32 cellular contexts compared by ENCODE assay signal in genomic region chr20:3678198-3678597, GRCh38. TPM values are rescaled to one million over a fixed set of nuclear protein-coding genes. Genes with fewer than 3 reads are reported as not detected.
DNase-seq lines count a peak whose midpoint lies in the region; ATAC-seq and TF ChIP-seq lines count a peak whose summit lies in the region.
"Had no signal": no experiment of that assay in that cellular context is flagged by ENCODE, and none has a peak within 500 bp of the region (broad histone marks: within the 10 kb centered on the region; RNA-seq: fewer than 3 reads in every experiment).

No MANE protein-coding gene starts in this region.

- TF ChIP-seq POLR2A in prostate gland (IDR thresholded peaks at IDR 0.05) (no peak), transverse colon (IDR thresholded peaks at IDR 0.05) (no peak), erythroblast (IDR thresholded peaks at IDR 0.05; ENCODE audit: low read length) (no peak)

- no peak overlapping the region for H3K4me3 Mint-ChIP-seq in chondrocyte (ENCODE audit: unreplicated experiment)
- H3K4me3 Mint-ChIP-seq: activated CD4-positive, alpha-beta T cell treated with anti-CD3 and anti-CD28 coated beads for 36 hours; activated naive CD4-positive, alpha-beta T cell treated with anti-CD3 and anti-CD28 coated beads for 36 hours; activated T-cell treated with anti-CD3 and anti-CD28 coated beads, Interleukin-2, amount 50 U/mL, for 24 hours; CD8-positive, alpha-beta T cell; immature natural killer cell; neural crest cell had no signal

- no peak for TF ChIP-seq CTCF in chondrocyte (IDR thresholded peaks at IDR 0.05)
- no peak for TF ChIP-seq CTCF in left ventricle myocardium inferior (IDR thresholded peaks at IDR 0.05; ENCODE audit: borderline replicate concordance)
- TF ChIP-seq CTCF in prostate gland (IDR thresholded peaks at IDR 0.05) = no peak
- TF ChIP-seq CTCF in transverse colon (IDR thresholded peaks at IDR 0.05) = no peak

- no peaks in the 10 kb centered on the region for H3K9me3 Mint-ChIP-seq in chondrocyte (ENCODE audit: low read depth)
- H3K9me3 Mint-ChIP-seq: activated naive CD4-positive, alpha-beta T cell treated with anti-CD3 and anti-CD28 coated beads for 36 hours; activated T-cell treated with anti-CD3 and anti-CD28 coated beads, Interleukin-2, amount 50 U/mL, for 24 hours; CD8-positive, alpha-beta T cell; immature natural killer cell; neural crest cell had no signal

- H3K4me3 ChIP-seq in left ventricle myocardium inferior = no peak overlapping the region
- no peak overlapping the region for H3K4me3 ChIP-seq in prostate gland
- no peak overlapping the region for H3K4me3 ChIP-seq in transverse colon
- H3K4me3 ChIP-seq: left lung, SK-N-MC had no signal

- intact Hi-C loops in left ventricle myocardium inferior (cut with micrococcal nuclease) = no loop called here
- intact Hi-C loops in prostate gland (cut with DNase I) = loop anchor here (5.0 to 10.0 kb wide), 2 partner anchors 89 to 167 kb away; partner anchors contain the start of genes ADISSP and MAVS
- intact Hi-C loops in transverse colon (cut with DNase I; ENCODE audit: low total_unique reads) = no loop called here

- no peaks in the 10 kb centered on the region for H3K9me3 ChIP-seq in left ventricle myocardium inferior (replicated peaks)
- H3K9me3 ChIP-seq in prostate gland = no peaks in the 10 kb centered on the region
- H3K9me3 ChIP-seq in transverse colon = no peaks in the 10 kb centered on the region
- H3K9me3 ChIP-seq: left lung had no signal

- peak overlapping the region; percentile 32 for H3K27ac Mint-ChIP-seq in chondrocyte (ENCODE audit: unreplicated experiment)
- H3K27ac Mint-ChIP-seq: activated CD4-positive, alpha-beta T cell treated with anti-CD3 and anti-CD28 coated beads for 36 hours; activated naive CD4-positive, alpha-beta T cell treated with anti-CD3 and anti-CD28 coated beads for 36 hours; activated T-cell treated with anti-CD3 and anti-CD28 coated beads, Interleukin-2, amount 50 U/mL, for 24 hours; CD8-positive, alpha-beta T cell; immature natural killer cell; progenitor cell of endocrine pancreas had no signal

- H3K27ac ChIP-seq in left ventricle myocardium inferior (replicated peaks) (peak overlapping the region; percentile 83), prostate gland (peak overlapping the region; percentile 37 to 55), transverse colon (peak overlapping the region; percentile 70 to 96 (median 85))
- H3K27ac ChIP-seq: SK-N-MC had no signal

- H3K4me1 Mint-ChIP-seq in chondrocyte (ENCODE audit: low read depth) = peaks cover 38% of the 10 kb centered on the region

- in situ Hi-C loops in transverse colon (cut with MboI; ENCODE audit: low pct_ligation_motif_present in 1 of 4, low pct_unique_long_range_greater_than_20kb in 1 of 4, low sequenced_read_pairs in 3 of 4) = loop anchor here in 1 of 4 donors (25.0 kb wide), 1 partner anchor 409 kb away; no protein-coding TSS in a partner anchor

- DNase-seq in chondrocyte (ENCODE audit: low spot score) (no peak), left ventricle myocardium inferior (no peak), prostate gland (ENCODE audit: low spot score) (no peak), transverse colon (no peak), erythroblast (lab: John Stamatoyannopoulos, UW) (no peak)
- no peak for DNase-seq in activated naive CD4-positive, alpha-beta T cell (lab: John Stamatoyannopoulos, UW)
- DNase-seq: activated CD4-positive, alpha-beta T cell treated with anti-CD3 and anti-CD28 coated beads for 36 hours; activated CD8-positive, alpha-beta memory T cell treated with anti-CD3 and anti-CD28 coated beads for 24 hours; activated naive CD4-positive, alpha-beta T cell treated with anti-CD3 and anti-CD28 coated beads for 36 hours; activated T-cell treated with anti-CD3 and anti-CD28 coated beads, Interleukin-2, amount 50 U/mL, for 24 hours; CD8-positive, alpha-beta T cell; central memory CD4-positive, alpha-beta T cell; DMS 273 treated with DMSO at 0.1 percent for 48 hours; hippocampal formation; immature natural killer cell; left lung; NCI-H1092; NCI-H2029; NCI-H2227 treated with DMSO at 0.1 percent for 48 hours; NCI-H69; RPMI8226; stimulated activated CD8-positive, alpha-beta memory T cell treated with anti-CD3 and anti-CD28 coated beads, Interleukin-4, amount 100 ng/mL, for 48 hours; T-helper 2 cell had no signal

- 33% methylated on average over 1 of the region's 2 CpGs for WGBS in prostate gland
- WGBS in transverse colon (ENCODE audit: low coverage in 1 of 2), 2 donors = 59% methylated on average over 2 of the region's 2 CpGs; no CpG with 5 or more reads in 1 of the 2 donors

- no peaks in the 10 kb centered on the region for H3K36me3 ChIP-seq in left ventricle myocardium inferior
- no peaks in the 10 kb centered on the region for H3K36me3 ChIP-seq in prostate gland
- H3K36me3 ChIP-seq in transverse colon = no peaks in the 10 kb centered on the region
- H3K36me3 ChIP-seq: left lung had no signal

- H3K4me1 ChIP-seq in left ventricle myocardium inferior (peaks cover 44% of the 10 kb centered on the region), prostate gland (replicated peaks) (no peaks in the 10 kb centered on the region), transverse colon (peaks cover 13 to 37% (median 22%) of the 10 kb centered on the region in 4 donors)

- no peak for TF ChIP-seq EP300 in transverse colon (IDR thresholded peaks at IDR 0.05; ENCODE audit: low read depth)

- H3K27me3 ChIP-seq in left ventricle myocardium inferior (ENCODE audit: low read depth) = peaks cover 66% of the 10 kb centered on the region
- peaks cover 10% of the 10 kb centered on the region for H3K27me3 ChIP-seq in prostate gland (replicated peaks; ENCODE audit: insufficient read depth)
- peaks cover 71% of the 10 kb centered on the region for H3K27me3 ChIP-seq in transverse colon

- H3K27me3 Mint-ChIP-seq in chondrocyte (ENCODE audit: low read depth) = peaks cover 17% of the 10 kb centered on the region

- ATAC-seq in HG03460 (IDR thresholded peaks at IDR 0.05; ENCODE audit: unreplicated experiment) = no peak
- ATAC-seq: activated CD4-positive, alpha-beta T cell treated with anti-CD3 and anti-CD28 coated beads for 36 hours; CD8-positive, alpha-beta T cell; HCT116; left lung had no signal

- H3K36me3 Mint-ChIP-seq in chondrocyte (ENCODE audit: low read depth) = peaks cover 3% of the 10 kb centered on the region
- H3K36me3 Mint-ChIP-seq: CD8-positive, alpha-beta T cell; immature natural killer cell had no signal

RNA-seq across cellular contexts. Expression of gene ADAM33, which starts 3.6 kb away (rescaled TPM):
- 4.1 to 13.1 TPM (median 12.2 TPM) in 3 replicates for total RNA-seq in chondrocyte
- 10.8 TPM for total RNA-seq in left ventricle myocardium inferior
- total RNA-seq in prostate gland = 10 to 100 TPM; 18.2 to 38.3 TPM
- 100 to 1,000 TPM in 1 of 4 donors, 10 to 100 TPM in 3; 15.0 to 150 (median 44.6) TPM for total RNA-seq in transverse colon
- total RNA-seq: activated CD4-positive, alpha-beta T cell treated with anti-CD3 and anti-CD28 coated beads for 36 hours; activated naive CD4-positive, alpha-beta T cell treated with anti-CD3 and anti-CD28 coated beads for 36 hours; CD8-positive, alpha-beta T cell; dermis microvascular lymphatic vessel endothelial cell had no signal

RNA-seq across cellular contexts. Expression of gene GFRA4, which starts 15.0 kb away (rescaled TPM):
- total RNA-seq in chondrocyte (not detected in 3 replicates), left ventricle myocardium inferior (not detected), prostate gland (not detected), transverse colon (not detected)
- total RNA-seq: activated CD4-positive, alpha-beta T cell treated with anti-CD3 and anti-CD28 coated beads for 36 hours; activated naive CD4-positive, alpha-beta T cell treated with anti-CD3 and anti-CD28 coated beads for 36 hours; CD8-positive, alpha-beta T cell; dermis microvascular lymphatic vessel endothelial cell; endothelial cell of umbilical vein; left lung; mononuclear cell; neural crest cell; progenitor cell of endocrine pancreas; subcutaneous adipose tissue had no signal

RNA-seq across cellular contexts. Expression of gene SIGLEC1, which starts 34.2 kb away (rescaled TPM):
- total RNA-seq in chondrocyte (0.08 TPM in 1 of 3 replicates, not detected in the others), left ventricle myocardium inferior (6.4 TPM), prostate gland (1 to 10 TPM in 1 of 2 donors, under 1 TPM in 1; 0.32 to 5.3 TPM), transverse colon (10 to 100 TPM in 1 of 4 donors, 1 to 10 TPM in 3; 2.2 to 17.6 (median 7.9) TPM)
- total RNA-seq: activated CD4-positive, alpha-beta T cell treated with anti-CD3 and anti-CD28 coated beads for 36 hours; dermis microvascular lymphatic vessel endothelial cell; endothelial cell of umbilical vein; neural crest cell; progenitor cell of endocrine pancreas had no signal

RNA-seq across cellular contexts. Expression of gene HSPA12B, which starts 54.3 kb away (rescaled TPM):
- 0.10 to 0.26 TPM in 2 of 3 replicates, not detected in the other for total RNA-seq in chondrocyte
- 12.5 TPM for total RNA-seq in left ventricle myocardium inferior
- 1 to 10 TPM; 3.9 to 9.4 TPM for total RNA-seq in prostate gland
- total RNA-seq in transverse colon = 1 to 10 TPM in 3 of 4 donors, under 1 TPM in 1; 0.75 to 4.1 (median 2.7) TPM
- total RNA-seq: activated CD4-positive, alpha-beta T cell treated with anti-CD3 and anti-CD28 coated beads for 36 hours; activated naive CD4-positive, alpha-beta T cell treated with anti-CD3 and anti-CD28 coated beads for 36 hours; CD8-positive, alpha-beta T cell; mononuclear cell; progenitor cell of endocrine pancreas had no signal
